Comparison of ENCODE assay signal across 7 cellular contexts in genomic region chr21:5236846-5237675, GRCh38.
DNase-seq lines count a peak whose midpoint lies in the region; ATAC-seq, FAIRE-seq and TF ChIP-seq lines count a peak whose summit lies in the region.
"Not testable (repeated sequence)": the region's sequence is repeated elsewhere in the genome, so short reads cannot be mapped to it uniquely, and the experiment has no call there.

No MANE protein-coding gene starts in this region.

- H3K4me1 ChIP-seq in Karpas-422 (ENCODE audit: low read length); kidney (ENCODE audit: control insufficient read depth in 1 of 2, insufficient read depth in 1 of 2, low read depth in 1 of 2, low read length in 2 of 2); trophoblast cell (ENCODE audit: control insufficient read depth in 1 of 2, insufficient read depth in 2 of 2, low read length in 2 of 2); sigmoid colon; spleen: not testable (repeated sequence)

- not testable (repeated sequence) for H4K91ac ChIP-seq in trophoblast cell (ENCODE audit: low read depth, low read length)

- H4K12ac ChIP-seq in trophoblast cell (ENCODE audit: low read depth, low read length) = not testable (repeated sequence)

- not testable (repeated sequence) for H3K23ac ChIP-seq in trophoblast cell (ENCODE audit: low read length)

- H3K79me2 ChIP-seq in Karpas-422 (ENCODE audit: low read length); trophoblast cell (ENCODE audit: control insufficient read depth, insufficient read depth, low read length, poor library complexity): not testable (repeated sequence)

- not testable (repeated sequence) for H3K4me2 ChIP-seq in Karpas-422 (ENCODE audit: low read depth, low read length, poor library complexity, severe bottlenecking); trophoblast cell (ENCODE audit: low read length)

- H3K4me3 Mint-ChIP-seq in chondrocyte (ENCODE audit: unreplicated experiment) = not testable (repeated sequence)

- H3K27me3 Mint-ChIP-seq in chondrocyte (ENCODE audit: low read depth) = not testable (repeated sequence)

- not testable (repeated sequence) for H3K9ac ChIP-seq in Karpas-422 (ENCODE audit: low read length); kidney (ENCODE audit: low read length in 2 of 2); trophoblast cell (ENCODE audit: low read length)

- H3K27ac ChIP-seq in Karpas-422 (ENCODE audit: low read length); kidney (ENCODE audit: low read depth in 2 of 2, low read length in 2 of 2); trophoblast cell (ENCODE audit: low read depth, low read length); sigmoid colon; spleen: not testable (repeated sequence)

- not testable (repeated sequence) for TF ChIP-seq POLR2A in sigmoid colon (IDR thresholded peaks at IDR 0.05); spleen (IDR thresholded peaks at IDR 0.05)

- ATAC-seq in Right ventricle myocardium inferior = not testable (repeated sequence)

- H3K9me3 ChIP-seq in Karpas-422 (ENCODE audit: low read length) (peaks cover 18% of the 10 kb centered on the region; the same call in 1 of the 2 replicates), kidney (ENCODE audit: control insufficient read depth in 1 of 2, low read length in 2 of 2) (peaks cover 3 to 13% of the 10 kb centered on the region in 2 donors), sigmoid colon (peaks cover 0 to 26% (median 0%) of the 10 kb centered on the region in 4 donors), spleen (peaks cover 4 to 73% (median 57%) of the 10 kb centered on the region in 8 donors)
- H3K9me3 ChIP-seq in trophoblast cell (ENCODE audit: insufficient read depth, low read depth, low read length) = not testable (repeated sequence)

- H4K20me1 ChIP-seq in Karpas-422 (ENCODE audit: insufficient read depth, low read depth, low read length) = not testable (repeated sequence)

- DNase-seq in Karpas-422 = peak; percentile 38
- DNase-seq in chondrocyte (ENCODE audit: low spot score) = peak; percentile 89
- peak; percentile 64 for DNase-seq in Right ventricle myocardium inferior (ENCODE audit: missing footprints)
- peak; percentile 59 for DNase-seq in kidney
- not testable (repeated sequence) for DNase-seq in trophoblast cell
- DNase-seq in sigmoid colon = peak; percentile 65
- peak; percentile 70 for DNase-seq in spleen

- H2BK120ac ChIP-seq in trophoblast cell (ENCODE audit: insufficient read depth, low read length, poor library complexity) = not testable (repeated sequence)

- not testable (repeated sequence) for H3K36me3 Mint-ChIP-seq in chondrocyte (ENCODE audit: low read depth)

- H3K27ac Mint-ChIP-seq in chondrocyte (ENCODE audit: unreplicated experiment) = not testable (repeated sequence)

- not testable (repeated sequence) for TF ChIP-seq CTCF in chondrocyte (IDR thresholded peaks at IDR 0.05); kidney (IDR thresholded peaks at IDR 0.05; ENCODE audit: borderline replicate concordance, extremely low read depth, insufficient read depth); sigmoid colon (IDR thresholded peaks at IDR 0.05); spleen (IDR thresholded peaks at IDR 0.05 in 8 of 11, conservative IDR thresholded peaks at IDR 0.05 in 3 of 11)

- not testable (repeated sequence) for H3K18ac ChIP-seq in trophoblast cell (ENCODE audit: low read length)

- not testable (repeated sequence) for H3K4me3 ChIP-seq in Karpas-422 (ENCODE audit: low read length); kidney (ENCODE audit: low read length in 2 of 2); sigmoid colon; spleen
- peak overlapping the region; percentile 50 for H3K4me3 ChIP-seq in trophoblast cell (ENCODE audit: low read depth, low read length)

- intact Hi-C loops in Right ventricle myocardium inferior (cut with DNase I); kidney (cut with DNase I); sigmoid colon (cut with DNase I); spleen (cut with DNase I; ENCODE audit: low total_unique reads): not testable (repeated sequence)

- not testable (repeated sequence) for FAIRE-seq in kidney (lab: Jason Lieb, UNC)

- no CpG with 5 or more reads among the region's 9 CpGs for WGBS in trophoblast cell (ENCODE audit: extremely low coverage, insufficient coverage, insufficient read length)
- WGBS in sigmoid colon, 2 donors = 67% methylated on average over 9 of the region's 9 CpGs
- WGBS in spleen, 5 donors = 57 to 70% (median 65%) methylated on average over 9 of the region's 9 CpGs

- H3K4me1 Mint-ChIP-seq in chondrocyte (ENCODE audit: low read depth) = not testable (repeated sequence)

- H3K14ac ChIP-seq in trophoblast cell (ENCODE audit: low read length) = not testable (repeated sequence)

- H3K27me3 ChIP-seq in Karpas-422 (ENCODE audit: low read length); trophoblast cell (ENCODE audit: insufficient read depth, low read length); sigmoid colon; spleen (replicated peaks in 1 of 7): not testable (repeated sequence)

- H2BK5ac ChIP-seq in trophoblast cell (ENCODE audit: low read depth, low read length, poor library complexity) = not testable (repeated sequence)

- not testable (repeated sequence) for TF ChIP-seq EP300 in sigmoid colon (IDR thresholded peaks at IDR 0.05)

- H3K9me2 ChIP-seq in Karpas-422 (replicated peaks; ENCODE audit: insufficient read depth, low read length) = not testable (repeated sequence)

- not testable (repeated sequence) for H3K4ac ChIP-seq in trophoblast cell (ENCODE audit: low read depth, low read length)

- H3K9me3 Mint-ChIP-seq in chondrocyte (ENCODE audit: low read depth) = peaks cover 68% of the 10 kb centered on the region

- not testable (repeated sequence) for H2BK12ac ChIP-seq in trophoblast cell (ENCODE audit: low read length)

- not testable (repeated sequence) for H3K36me3 ChIP-seq in Karpas-422 (ENCODE audit: insufficient read depth, low read length); kidney (ENCODE audit: control insufficient read depth in 1 of 2, insufficient read depth in 2 of 2, low read length in 2 of 2); trophoblast cell (ENCODE audit: control insufficient read depth in 1 of 2, insufficient read depth in 2 of 2, low read length in 2 of 2); sigmoid colon; spleen

- not testable (repeated sequence) for H3K79me1 ChIP-seq in trophoblast cell (ENCODE audit: low read length)

- H2AK5ac ChIP-seq in trophoblast cell (ENCODE audit: low read length) = not testable (repeated sequence)

- not testable (repeated sequence) for H4K8ac ChIP-seq in trophoblast cell (ENCODE audit: low read depth, low read length)

- H2AFZ ChIP-seq in Karpas-422 (ENCODE audit: low read length); trophoblast cell (ENCODE audit: insufficient read depth, low read length, poor library complexity): not testable (repeated sequence)
